In genomic region chr15:66565731-66566130, GRCh38 we compare ENCODE assay signal across 13 cellular contexts. TPM values are rescaled to one million over a fixed set of nuclear protein-coding genes. Genes with fewer than 3 reads are reported as not detected.
DNase-seq lines count a peak whose midpoint lies in the region; ATAC-seq and TF ChIP-seq lines count a peak whose summit lies in the region.
"Had no signal": no experiment of that assay in that cellular context is flagged by ENCODE, and none has a peak within 500 bp of the region (broad histone marks: within the 10 kb centered on the region; RNA-seq: fewer than 3 reads in every experiment).

TSS of gene LCTL (minus strand) at chr15:66565998. CDS start at chr15:66565365, 633 bp downstream.

- H3K4me1 Mint-ChIP-seq in CD8-positive, alpha-beta T cell (ENCODE audit: low read depth): peaks cover 5% of the 10 kb centered on the region
- peaks cover 6% of the 10 kb centered on the region for H3K4me1 Mint-ChIP-seq in activated T-helper 2 cell treated with anti-CD3 and anti-CD28 coated beads, Interferon-gamma antibody, Interleukin-2, Interleukin-4, amounts not matched to agents 10 μg/mL and 5 μg/mL and 100 μg/mL, durations not matched to agents 14 hours and 24 hours and 36 hours (ENCODE audit: low read depth)

- no peaks in the 10 kb centered on the region for H3K4me1 ChIP-seq in upper lobe of right lung
- peaks cover 3% of the 10 kb centered on the region for H3K4me1 ChIP-seq in CD8-positive, alpha-beta T cell (ENCODE audit: insufficient read depth, low read length)
- H3K4me1 ChIP-seq: psoas muscle had no signal

- no peak for TF ChIP-seq CTCF in upper lobe of right lung (IDR thresholded peaks at IDR 0.05)
- TF ChIP-seq CTCF in CD8-positive, alpha-beta T cell (IDR thresholded peaks at IDR 0.05): no peak

- H3K9me3 Mint-ChIP-seq in CD8-positive, alpha-beta T cell: no peaks in the 10 kb centered on the region
- H3K9me3 Mint-ChIP-seq in activated T-helper 2 cell treated with anti-CD3 and anti-CD28 coated beads, Interferon-gamma antibody, Interleukin-2, Interleukin-4, amounts not matched to agents 10 μg/mL and 5 μg/mL and 100 μg/mL, durations not matched to agents 14 hours and 24 hours and 36 hours: no peaks in the 10 kb centered on the region
- H3K9me3 Mint-ChIP-seq: CD4-positive, alpha-beta T cell had no signal

- no peaks in the 10 kb centered on the region for H3K27me3 ChIP-seq in upper lobe of right lung
- H3K27me3 ChIP-seq in CD8-positive, alpha-beta T cell (ENCODE audit: insufficient read depth, low read length): no peaks in the 10 kb centered on the region

- H3K27ac ChIP-seq in upper lobe of right lung: no peak within 1 kb of the TSS
- H3K27ac ChIP-seq in CD8-positive, alpha-beta T cell (ENCODE audit: low read depth, low read length): no peak within 1 kb of the TSS
- H3K27ac ChIP-seq: epithelial cell of prostate, psoas muscle had no signal

- H3K36me3 ChIP-seq in upper lobe of right lung: no peaks in the 10 kb centered on the region
- no peaks in the 10 kb centered on the region for H3K36me3 ChIP-seq in CD8-positive, alpha-beta T cell (ENCODE audit: insufficient read depth, low read length)

- no peaks in the 10 kb centered on the region for H3K27me3 Mint-ChIP-seq in CD8-positive, alpha-beta T cell (ENCODE audit: low read depth)
- no peaks in the 10 kb centered on the region for H3K27me3 Mint-ChIP-seq in activated T-helper 2 cell treated with anti-CD3 and anti-CD28 coated beads, Interferon-gamma antibody, Interleukin-2, Interleukin-4, amounts not matched to agents 10 μg/mL and 5 μg/mL and 100 μg/mL, durations not matched to agents 14 hours and 24 hours and 36 hours (ENCODE audit: low read depth)
- H3K27me3 Mint-ChIP-seq: CD4-positive, alpha-beta T cell had no signal

- no peaks in the 10 kb centered on the region for H3K9me3 ChIP-seq in upper lobe of right lung
- no peaks in the 10 kb centered on the region for H3K9me3 ChIP-seq in CD8-positive, alpha-beta T cell (ENCODE audit: low read length)
- H3K9me3 ChIP-seq: psoas muscle had no signal

- intact Hi-C loops in left cardiac atrium (cut with DNase I): no loop called here
- intact Hi-C loops in Right ventricle myocardium superior (cut with DNase I): no loop called here
- intact Hi-C loops in upper lobe of right lung (cut with DNase I): no loop called here
- intact Hi-C loops in CD8-positive, alpha-beta T cell (cut with DNase I, micrococcal nuclease): no loop called here
- intact Hi-C loops in activated T-helper 2 cell treated with anti-CD3 and anti-CD28 coated beads, Interferon-gamma antibody, Interleukin-2, Interleukin-4, amounts not matched to agents 10 μg/mL and 5 μg/mL and 100 μg/mL, durations not matched to agents 14 hours and 24 hours and 36 hours (cut with micrococcal nuclease): no loop called here

- H3K4me3 Mint-ChIP-seq in CD8-positive, alpha-beta T cell: no peak within 1 kb of the TSS
- H3K4me3 Mint-ChIP-seq in activated T-helper 2 cell treated with anti-CD3 and anti-CD28 coated beads, Interferon-gamma antibody, Interleukin-2, Interleukin-4, amounts not matched to agents 10 μg/mL and 5 μg/mL and 100 μg/mL, durations not matched to agents 14 hours and 24 hours and 36 hours (ENCODE audit: low read depth): no peak within 1 kb of the TSS
- H3K4me3 Mint-ChIP-seq: CD4-positive, alpha-beta T cell had no signal

- H3K27ac Mint-ChIP-seq in CD8-positive, alpha-beta T cell: no peak within 1 kb of the TSS
- H3K27ac Mint-ChIP-seq in activated T-helper 2 cell treated with anti-CD3 and anti-CD28 coated beads, Interferon-gamma antibody, Interleukin-2, Interleukin-4, amounts not matched to agents 10 μg/mL and 5 μg/mL and 100 μg/mL, durations not matched to agents 14 hours and 24 hours and 36 hours: no peak within 1 kb of the TSS
- H3K27ac Mint-ChIP-seq: CD4-positive, alpha-beta T cell had no signal

- DNase-seq in left cardiac atrium (no peak), Right ventricle myocardium superior (no peak), amniotic epithelial cell (ENCODE audit: low read depth) (peak; percentile 47), islet precursor cell (peak; percentile 92), upper lobe of right lung (peak; percentile 37), NCI-H510A treated with DMSO at 0.1 percent for 48 hours (lab: John Stamatoyannopoulos, UW) (no peak)
- DNase-seq in CD8-positive, alpha-beta T cell: no peak
- no peak for DNase-seq in activated T-helper 2 cell treated with anti-CD3 and anti-CD28 coated beads, Interferon-gamma antibody, Interleukin-2, Interleukin-4, amounts not matched to agents 10 μg/mL and 5 μg/mL and 100 μg/mL, durations not matched to agents 14 hours and 24 hours and 36 hours (ENCODE audit: low spot score)
- DNase-seq: CD4-positive, alpha-beta T cell; NCI-H69; psoas muscle had no signal

- H3K4me3 ChIP-seq in upper lobe of right lung: no peak within 1 kb of the TSS
- H3K4me3 ChIP-seq in CD8-positive, alpha-beta T cell (ENCODE audit: low read depth, low read length): no peak within 1 kb of the TSS
- H3K4me3 ChIP-seq: psoas muscle had no signal

- no peaks in the 10 kb centered on the region for H3K36me3 Mint-ChIP-seq in CD8-positive, alpha-beta T cell
- no peaks in the 10 kb centered on the region for H3K36me3 Mint-ChIP-seq in activated T-helper 2 cell treated with anti-CD3 and anti-CD28 coated beads, Interferon-gamma antibody, Interleukin-2, Interleukin-4, amounts not matched to agents 10 μg/mL and 5 μg/mL and 100 μg/mL, durations not matched to agents 14 hours and 24 hours and 36 hours (ENCODE audit: low read depth)

- ATAC-seq in left cardiac atrium (peak; percentile 18 to 58), Right ventricle myocardium superior (ENCODE audit: poor library complexity) (no peak), upper lobe of right lung (no peak)
- ATAC-seq in CD8-positive, alpha-beta T cell: no peak
- ATAC-seq: psoas muscle had no signal

- POLR2A ChIA-PET in CD8-positive, alpha-beta T cell (lab: Charles Lee): no interaction called here

- CTCF ChIA-PET in CD8-positive, alpha-beta T cell (lab: Charles Lee): interaction anchor here (1.0 to 1.5 kb wide), 3 partner anchors 10 to 24 kb away, joined by 4 to 7 read pairs (median 4); no protein-coding TSS in a partner anchor

RNA-seq across cellular contexts. Expression of gene LCTL, which starts in this region (rescaled TPM):
- not detected for total RNA-seq in left cardiac atrium
- total RNA-seq in Right ventricle myocardium superior: not detected
- total RNA-seq in upper lobe of right lung: not detected
- not detected for total RNA-seq in CD8-positive, alpha-beta T cell
- total RNA-seq in activated T-helper 2 cell treated with anti-CD3 and anti-CD28 coated beads, Interferon-gamma antibody, Interleukin-2, Interleukin-4, amounts not matched to agents 10 μg/mL and 5 μg/mL and 100 μg/mL, durations not matched to agents 14 hours and 24 hours and 36 hours: not detected in 2 replicates
- total RNA-seq: CD4-positive, alpha-beta T cell; psoas muscle; subcutaneous adipose tissue had no signal

Comparison
In these comparisons a context has a peak if more than half of its experiments do, and no peak if none do; other contexts are left out.
1. Peak in ATAC-seq in left cardiac atrium; RNA of the gene not detected or under 1 TPM.
2. Peak in DNase-seq in upper lobe of right lung; RNA of the gene not detected or under 1 TPM.
3. DNase-seq: peak in amniotic epithelial cell (single experiment) and islet precursor cell (single experiment); none in left cardiac atrium (single experiment), Right ventricle myocardium superior (single experiment), NCI-H510A treated with DMSO at 0.1 percent for 48 hours (single experiment), CD8-positive, alpha-beta T cell (0 of 7) and activated T-helper 2 cell treated with anti-CD3 and anti-CD28 coated beads, Interferon-gamma antibody, Interleukin-2, Interleukin-4, amounts not matched to agents 10 μg/mL and 5 μg/mL and 100 μg/mL, durations not matched to agents 14 hours and 24 hours and 36 hours (single experiment).